Comparison of ENCODE assay signal across 2 cellular contexts in genomic region chr3:12356175-12356574, GRCh38.
A peak's percentile ranks its signal among the peaks of the same experiment; 100 is the strongest.
TF ChIP-seq lines count a peak whose summit lies in the region.

No MANE protein-coding gene starts in this region.

TF ChIP-seq in liver, 16 proteins besides CTCF, POLR2A, EP300 and RAD21 (continued from another document):
- TF ChIP-seq ZBTB33 (IDR thresholded peaks at IDR 0.05): no peak
- peak; percentile 54 to 58 for TF ChIP-seq RXRA (IDR thresholded peaks at IDR 0.05)
- peak; percentile 46 for TF ChIP-seq FOXA2 (IDR thresholded peaks at IDR 0.05)
- peak; percentile 58 for TF ChIP-seq REST (IDR thresholded peaks at IDR 0.05)
- no peak for TF ChIP-seq TAF1 (conservative IDR thresholded peaks at IDR 0.05)
- no peak for TF ChIP-seq HNF4G (IDR thresholded peaks at IDR 0.05)
- peak; percentile 38 for TF ChIP-seq SP1 (IDR thresholded peaks at IDR 0.05)
- TF ChIP-seq JUND (IDR thresholded peaks at IDR 0.05): peak in 1 of 2 donors; percentile 29
- TF ChIP-seq GABPA (IDR thresholded peaks at IDR 0.05 in 1 of 2, conservative IDR thresholded peaks at IDR 0.05 in 1 of 2): no peak
- no peak for TF ChIP-seq FOXA1 (IDR thresholded peaks at IDR 0.05)

TF ChIP-seq in HepG2, 621 proteins besides CTCF, POLR2A, EP300 and RAD21 (continued from another document):
- TF ChIP-seq ZNF639 (CRISPR knock-in tag; conservative IDR thresholded peaks at IDR 0.05): no peak
- no peak for TF ChIP-seq UBTF (CRISPR knock-in tag; IDR thresholded peaks at IDR 0.05)
- TF ChIP-seq MAZ (IDR thresholded peaks at IDR 0.05; ENCODE audit: borderline replicate concordance, low read depth, low read length): no peak
- no peak for TF ChIP-seq MAZ (CRISPR knock-in tag; IDR thresholded peaks at IDR 0.05; ENCODE audit: low read depth)
- TF ChIP-seq THYN1 (CRISPR knock-in tag; IDR thresholded peaks at IDR 0.05; ENCODE audit: borderline replicate concordance, low read depth): no peak
- no peak for TF ChIP-seq ZBTB4 (CRISPR knock-in tag; IDR thresholded peaks at IDR 0.05; ENCODE audit: borderline replicate concordance)
- no peak for TF ChIP-seq RFXAP (CRISPR knock-in tag; IDR thresholded peaks at IDR 0.05; ENCODE audit: borderline replicate concordance)
- TF ChIP-seq HOXA7 (CRISPR knock-in tag; IDR thresholded peaks at IDR 0.05): no peak
- TF ChIP-seq MEF2D (CRISPR knock-in tag; IDR thresholded peaks at IDR 0.05): no peak
- no peak for TF ChIP-seq GATAD2A (CRISPR knock-in tag; IDR thresholded peaks at IDR 0.05)
- TF ChIP-seq PATZ1 (CRISPR knock-in tag; IDR thresholded peaks at IDR 0.05): no peak
